Comparison of ENCODE assay signal across 11 cellular contexts in the genomic region with DNA sequence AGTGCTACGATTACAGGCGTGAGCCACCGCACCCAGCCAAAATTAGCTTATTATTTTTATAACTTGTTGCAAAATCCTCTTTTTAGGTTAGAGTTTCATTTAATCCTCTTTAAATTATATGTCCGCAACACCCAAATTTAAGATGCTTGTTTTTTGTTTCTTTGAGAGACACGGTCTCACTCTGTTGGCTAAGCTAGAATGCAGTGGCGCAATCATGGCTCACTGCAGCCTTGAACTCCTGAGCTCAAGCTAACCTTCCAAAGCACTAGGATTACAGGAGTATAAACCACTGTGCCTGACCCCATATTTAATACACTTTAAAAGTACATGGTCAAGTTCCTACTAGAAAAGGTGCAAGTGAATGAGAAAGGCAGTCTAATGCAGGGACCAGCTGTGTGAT. TPM values are rescaled to one million over a fixed set of nuclear protein-coding genes. Genes with fewer than 3 reads are reported as not detected.
DNase-seq lines count a peak whose midpoint lies in the region; ATAC-seq and TF ChIP-seq lines count a peak whose summit lies in the region.
"Had no signal": no experiment of that assay in that cellular context is flagged by ENCODE, and none has a peak within 500 bp of the region (broad histone marks: within the 10 kb centered on the region; RNA-seq: fewer than 3 reads in every experiment).

No MANE protein-coding gene starts in this region.

- H3K4me1 Mint-ChIP-seq in MCF 10A (ENCODE audit: insufficient read depth, unreplicated experiment) (peaks cover 15% of the 10 kb centered on the region), WTC11 (peaks cover 25% of the 10 kb centered on the region), glutamatergic neuron (ENCODE audit: low read depth, unreplicated experiment) (peaks cover 6% of the 10 kb centered on the region)

- H3K9me3 ChIP-seq in breast epithelium = no peaks in the 10 kb centered on the region

- POLR2A ChIA-PET in MCF 10A (lab: Yijun Ruan, JAX) (interaction anchor here (0.8 to 6.3 kb wide), 3 partner anchors 11 to 40 kb away, joined by 3 to 30 read pairs (median 27); no protein-coding TSS in a partner anchor), WTC11 (lab: Charles Lee) (no interaction called here)

- H3K4me3 ChIP-seq in breast epithelium (no peak overlapping the region), urinary bladder (ENCODE audit: low read depth, low read length) (no peak overlapping the region)

- H3K4me1 ChIP-seq in breast epithelium = no peaks in the 10 kb centered on the region
- no peaks in the 10 kb centered on the region for H3K4me1 ChIP-seq in urinary bladder (ENCODE audit: insufficient read depth)

- peaks cover 10% of the 10 kb centered on the region for H3K36me3 Mint-ChIP-seq in MCF 10A (ENCODE audit: insufficient read depth, unreplicated experiment)
- H3K36me3 Mint-ChIP-seq in WTC11 = peaks cover 21% of the 10 kb centered on the region
- no peaks in the 10 kb centered on the region for H3K36me3 Mint-ChIP-seq in glutamatergic neuron (ENCODE audit: unreplicated experiment)

- ATAC-seq in WTC11 (no peak), GM21423 (IDR thresholded peaks at IDR 0.05; ENCODE audit: unreplicated experiment) (no peak)

- CTCF ChIA-PET in MCF 10A (lab: Yijun Ruan, JAX) (interaction anchor here (0.9 to 1.4 kb wide), 3 partner anchors 13 to 42 kb away, joined by 5 read pairs; no protein-coding TSS in a partner anchor), WTC11 (lab: Charles Lee) (interaction anchor here (1.1 kb wide), 1 partner anchor 15 kb away, joined by 4 read pairs; no protein-coding TSS in a partner anchor)

- H3K9me3 Mint-ChIP-seq in MCF 10A (ENCODE audit: unreplicated experiment) (no peaks in the 10 kb centered on the region), WTC11 (no peaks in the 10 kb centered on the region), glutamatergic neuron (ENCODE audit: unreplicated experiment) (peaks cover 4% of the 10 kb centered on the region)
- H3K9me3 Mint-ChIP-seq: dendritic cell treated with granulocyte-macrophage colony-stimulating factor and Interleukin-4, amounts not matched to agents 40 ng/mL and 50 ng/mL, for 4 days had no signal

- peaks cover 0 to 18% of the 10 kb centered on the region in 2 donors for H3K27me3 ChIP-seq in breast epithelium

- TF ChIP-seq CTCF in MCF 10A (IDR thresholded peaks at IDR 0.05; ENCODE audit: unreplicated experiment) (no peak), breast epithelium (IDR thresholded peaks at IDR 0.05) (no peak), WTC11 (IDR thresholded peaks at IDR 0.05) (no peak), glutamatergic neuron (IDR thresholded peaks at IDR 0.05; ENCODE audit: partially characterized antibody, unreplicated experiment) (no peak)

- H3K4me3 Mint-ChIP-seq in MCF 10A (ENCODE audit: unreplicated experiment) (peak overlapping the region; percentile 98), WTC11 (peak overlapping the region; percentile 93), glutamatergic neuron (ENCODE audit: unreplicated experiment) (peak overlapping the region; percentile 59)

- intact Hi-C loops in MCF 10A (cut with micrococcal nuclease) (no loop called here), breast epithelium (cut with DNase I; ENCODE audit: low total_unique reads) (no loop called here)

- WGBS in urinary bladder = 93% methylated on average over 6 of the region's 6 CpGs

- BruUV-seq in MCF 10A (replicated peaks; lab: Mats Ljungman, UMichigan) = no TSS peak

- TF ChIP-seq POLR2A in breast epithelium (IDR thresholded peaks at IDR 0.05) = no peak

- H3K27ac Mint-ChIP-seq in MCF 10A (ENCODE audit: low read depth, unreplicated experiment) (no peak overlapping the region), WTC11 (no peak overlapping the region), glutamatergic neuron (ENCODE audit: unreplicated experiment) (no peak overlapping the region)

- DNase-seq in MCF 10A (ENCODE audit: unreplicated experiment) = no peak
- DNase-seq in breast epithelium (ENCODE audit: low spot score in 2 of 2) = no peak
- no peak for DNase-seq in WTC11 (ENCODE audit: low spot score)
- no peak for DNase-seq in glutamatergic neuron
- no peak for DNase-seq in NCI-H82 (lab: John Stamatoyannopoulos, UW)
- DNase-seq in DMS114 treated with DMSO at 0.1 percent for 48 hours (lab: John Stamatoyannopoulos, UW; ENCODE audit: unreplicated experiment) = no peak
- DNase-seq: NCI-H1417, occipital lobe had no signal

- H3K27ac ChIP-seq in breast epithelium (no peak overlapping the region), urinary bladder (ENCODE audit: low read depth) (peak overlapping the region; percentile 23)

- H3K27me3 Mint-ChIP-seq in MCF 10A (ENCODE audit: insufficient read depth, unreplicated experiment) (peaks cover 12% of the 10 kb centered on the region), WTC11 (ENCODE audit: low read depth) (no peaks in the 10 kb centered on the region), glutamatergic neuron (ENCODE audit: unreplicated experiment) (peaks cover 5% of the 10 kb centered on the region)
- H3K27me3 Mint-ChIP-seq: dendritic cell treated with granulocyte-macrophage colony-stimulating factor and Interleukin-4, amounts not matched to agents 40 ng/mL and 50 ng/mL, for 4 days had no signal

- H3K36me3 ChIP-seq in breast epithelium (no peaks in the 10 kb centered on the region), urinary bladder (ENCODE audit: insufficient read depth) (no peaks in the 10 kb centered on the region)

TF ChIP-seq in WTC11, 78 proteins besides CTCF, POLR2A, EP300 and RAD21 (continues in another document):
- no peak for TF ChIP-seq MXD4 (CRISPR knock-in tag; IDR thresholded peaks at IDR 0.05; ENCODE audit: borderline replicate concordance)
- TF ChIP-seq ZNF416 (CRISPR knock-in tag; IDR thresholded peaks at IDR 0.05) = no peak
- TF ChIP-seq ZNF396 (CRISPR knock-in tag; IDR thresholded peaks at IDR 0.05; ENCODE audit: borderline replicate concordance) = no peak
- TF ChIP-seq ZNF671 (CRISPR knock-in tag; IDR thresholded peaks at IDR 0.05) = no peak
- no peak for TF ChIP-seq OVOL2 (CRISPR knock-in tag; IDR thresholded peaks at IDR 0.05; ENCODE audit: borderline replicate concordance)
- TF ChIP-seq, protein P1, sequence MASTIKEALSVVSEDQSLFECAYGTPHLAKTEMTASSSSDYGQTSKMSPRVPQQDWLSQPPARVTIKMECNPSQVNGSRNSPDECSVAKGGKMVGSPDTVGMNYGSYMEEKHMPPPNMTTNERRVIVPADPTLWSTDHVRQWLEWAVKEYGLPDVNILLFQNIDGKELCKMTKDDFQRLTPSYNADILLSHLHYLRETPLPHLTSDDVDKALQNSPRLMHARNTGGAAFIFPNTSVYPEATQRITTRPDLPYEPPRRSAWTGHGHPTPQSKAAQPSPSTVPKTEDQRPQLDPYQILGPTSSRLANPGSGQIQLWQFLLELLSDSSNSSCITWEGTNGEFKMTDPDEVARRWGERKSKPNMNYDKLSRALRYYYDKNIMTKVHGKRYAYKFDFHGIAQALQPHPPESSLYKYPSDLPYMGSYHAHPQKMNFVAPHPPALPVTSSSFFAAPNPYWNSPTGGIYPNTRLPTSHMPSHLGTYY (CRISPR knock-in tag; IDR thresholded peaks at IDR 0.05) = no peak
- TF ChIP-seq EMX1 (CRISPR knock-in tag; IDR thresholded peaks at IDR 0.05) = no peak
- no peak for TF ChIP-seq MAX (CRISPR knock-in tag; IDR thresholded peaks at IDR 0.05)
- TF ChIP-seq STAT6 (CRISPR knock-in tag; conservative IDR thresholded peaks at IDR 0.05; ENCODE audit: low read depth) = no peak
- TF ChIP-seq TCF7 (CRISPR knock-in tag; IDR thresholded peaks at IDR 0.05; ENCODE audit: low read depth) = no peak
- TF ChIP-seq, protein P2, sequence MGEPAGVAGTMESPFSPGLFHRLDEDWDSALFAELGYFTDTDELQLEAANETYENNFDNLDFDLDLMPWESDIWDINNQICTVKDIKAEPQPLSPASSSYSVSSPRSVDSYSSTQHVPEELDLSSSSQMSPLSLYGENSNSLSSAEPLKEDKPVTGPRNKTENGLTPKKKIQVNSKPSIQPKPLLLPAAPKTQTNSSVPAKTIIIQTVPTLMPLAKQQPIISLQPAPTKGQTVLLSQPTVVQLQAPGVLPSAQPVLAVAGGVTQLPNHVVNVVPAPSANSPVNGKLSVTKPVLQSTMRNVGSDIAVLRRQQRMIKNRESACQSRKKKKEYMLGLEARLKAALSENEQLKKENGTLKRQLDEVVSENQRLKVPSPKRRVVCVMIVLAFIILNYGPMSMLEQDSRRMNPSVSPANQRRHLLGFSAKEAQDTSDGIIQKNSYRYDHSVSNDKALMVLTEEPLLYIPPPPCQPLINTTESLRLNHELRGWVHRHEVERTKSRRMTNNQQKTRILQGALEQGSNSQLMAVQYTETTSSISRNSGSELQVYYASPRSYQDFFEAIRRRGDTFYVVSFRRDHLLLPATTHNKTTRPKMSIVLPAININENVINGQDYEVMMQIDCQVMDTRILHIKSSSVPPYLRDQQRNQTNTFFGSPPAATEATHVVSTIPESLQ (CRISPR knock-in tag; IDR thresholded peaks at IDR 0.05) = no peak

RNA-seq across cellular contexts. Expression of gene RBBP7, which starts 2.2 kb away (rescaled TPM):
- 81.9 and 95.2 TPM in 2 replicates for total RNA-seq in MCF 10A (2022)
- total RNA-seq in breast epithelium = 10 to 100 TPM; 79.3 to 89.5 (median 86.4) TPM
- total RNA-seq in WTC11 (2021) = 113 to 120 TPM (median 118 TPM) in 3 replicates
- 79.2 TPM for total RNA-seq in glutamatergic neuron (ENCODE audit: unreplicated experiment)
- 128 TPM for total RNA-seq in urinary bladder
- polyA plus RNA-seq in urinary bladder = 121 TPM
